ENCODE assay signal across 23 cellular contexts in the genomic region with DNA sequence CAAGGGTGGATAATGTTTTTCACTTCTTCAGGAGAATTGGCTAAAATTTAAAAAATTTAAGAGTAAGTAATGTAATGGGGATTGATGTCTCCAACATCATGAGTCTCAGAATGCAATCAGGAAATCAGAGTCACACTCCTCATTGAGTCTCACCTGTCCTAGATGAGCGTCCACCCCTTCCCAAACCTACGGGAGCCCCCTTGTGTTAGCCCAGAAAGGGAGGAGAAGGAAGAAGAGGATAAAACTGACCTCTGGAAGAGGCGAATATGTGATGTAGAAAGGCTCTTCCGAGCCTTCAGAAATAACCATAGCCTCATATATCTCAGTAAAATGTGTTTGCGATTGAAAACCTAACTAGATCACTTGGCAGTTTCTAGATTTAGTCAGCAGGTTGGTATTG.
DNase-seq lines count a peak whose midpoint lies in the region; ATAC-seq and TF ChIP-seq lines count a peak whose summit lies in the region.
"Had no signal": no experiment of that assay in that cellular context is flagged by ENCODE, and none has a peak within 500 bp of the region (broad histone marks: within the 10 kb centered on the region; RNA-seq: fewer than 3 reads in every experiment).

No MANE protein-coding gene starts in this region.

- WGBS in GM23248 (ENCODE audit: low coverage in 1 of 2, low lambda C conversion rate in 2 of 2, missing lambda C conversion rate in 2 of 2), 2 experiments, result 91 to 96% methylated on average over 5 of the region's 5 CpGs
- WGBS in hepatocyte (ENCODE audit: low lambda C conversion rate, missing lambda C conversion rate), result 94% methylated on average over 5 of the region's 5 CpGs

- no peak overlapping the region for H3K4me3 ChIP-seq in GM23248
- no peak overlapping the region for H3K4me3 ChIP-seq in astrocyte of the cerebellum (ENCODE audit: low read depth, low read length)
- H3K4me3 ChIP-seq in hepatocyte, result no peak overlapping the region
- no peak overlapping the region for H3K4me3 ChIP-seq in rectal smooth muscle tissue (ENCODE audit: low read length)
- H3K4me3 ChIP-seq: BLaER1, PC-9, spleen had no signal

- peaks cover 48% of the 10 kb centered on the region for H3F3A ChIP-seq in GM23248 (ENCODE audit: insufficient read depth)

- no peaks in the 10 kb centered on the region for H3K36me3 ChIP-seq in GM23248 (ENCODE audit: low read depth)
- no peaks in the 10 kb centered on the region for H3K36me3 ChIP-seq in hepatocyte (replicated peaks; ENCODE audit: insufficient read depth, low read depth)
- H3K36me3 ChIP-seq in rectal smooth muscle tissue (ENCODE audit: control insufficient read depth, insufficient read depth, low read length), result no peaks in the 10 kb centered on the region

- H3K79me2 ChIP-seq in GM23248 (ENCODE audit: insufficient read depth) (no peaks in the 10 kb centered on the region), hepatocyte (no peaks in the 10 kb centered on the region)

- DNase-seq in GM23248 (no peak), astrocyte of the cerebellum (ENCODE audit: low read depth) (no peak), hepatocyte (ENCODE audit: low spot score) (no peak), SIG-M5 (lab: John Stamatoyannopoulos, UW) (no peak)
- no peak for DNase-seq in stimulated activated CD4-positive, alpha-beta T cell treated with anti-CD3 and anti-CD28 coated beads, Interleukin-2, amount 100 ng/mL, for 48 hours
- DNase-seq: activated CD4-positive, alpha-beta T cell treated with anti-CD3 and anti-CD28 coated beads, Interleukin-2, amount 10 ng/mL, durations not matched to agents 7 days and 5 days; activated CD8-positive, alpha-beta memory T cell treated with anti-CD3 and anti-CD28 coated beads, Interleukin-2, amount 10 ng/mL, durations not matched to agents 7 days and 5 days; activated naive CD4-positive, alpha-beta T cell treated with anti-CD3 and anti-CD28 coated beads, Interleukin-2, amount 50 U/mL, for 16 hours; aorta; COR-L47; glutamatergic neuron; left colon; NCI-H1105 treated with DMSO at 0.1 percent for 48 hours; NCI-H2081; NCI-H446; PC-9; spleen; stimulated activated CD4-positive, alpha-beta T cell treated with anti-CD3 and anti-CD28 coated beads, Interleukin-4, amount 100 ng/mL, for 4 hours; stimulated activated naive CD8-positive, alpha-beta T cell treated with anti-CD3 and anti-CD28 coated beads, Interleukin-15, Interleukin-2, amounts not matched to agents 100 U/mL and 50 U/mL, for 24 hours had no signal

- H3K4me1 ChIP-seq in GM23248 (ENCODE audit: insufficient read depth), result peaks cover 46% of the 10 kb centered on the region
- peaks cover 16% of the 10 kb centered on the region for H3K4me1 ChIP-seq in hepatocyte (ENCODE audit: insufficient read depth)
- peaks cover 15% of the 10 kb centered on the region for H3K4me1 ChIP-seq in rectal smooth muscle tissue (ENCODE audit: control insufficient read depth, insufficient read depth, low read length)

- TF ChIP-seq CTCF in astrocyte of the cerebellum (IDR thresholded peaks at IDR 0.05; ENCODE audit: low read depth, low read length, missing control alignments) (peak; percentile 7), hepatocyte (IDR thresholded peaks at IDR 0.05; ENCODE audit: poor library complexity) (no peak)

- no peaks in the 10 kb centered on the region for H3K27me3 ChIP-seq in GM23248 (replicated peaks; ENCODE audit: insufficient read depth)
- no peaks in the 10 kb centered on the region for H3K27me3 ChIP-seq in hepatocyte
- H3K27me3 ChIP-seq in rectal smooth muscle tissue (ENCODE audit: control insufficient read depth, insufficient read depth, low read length), result no peaks in the 10 kb centered on the region
- H3K27me3 ChIP-seq: BLaER1, spleen had no signal

- no peaks in the 10 kb centered on the region for H3K9me2 ChIP-seq in GM23248 (ENCODE audit: insufficient read depth)
- H3K9me2 ChIP-seq in hepatocyte (replicated peaks; ENCODE audit: insufficient read depth), result no peaks in the 10 kb centered on the region

- H2AFZ ChIP-seq in GM23248 (no peak overlapping the region), hepatocyte (no peak overlapping the region)
- H2AFZ ChIP-seq: PC-9 had no signal

- H3K9me3 ChIP-seq in GM23248 (ENCODE audit: low read depth), result no peaks in the 10 kb centered on the region
- no peaks in the 10 kb centered on the region for H3K9me3 ChIP-seq in hepatocyte (ENCODE audit: low read depth)
- H3K9me3 ChIP-seq: BLaER1, spleen had no signal

- H3K27ac ChIP-seq in GM23248 (peak overlapping the region; percentile 82), hepatocyte (peak overlapping the region; percentile 33), rectal smooth muscle tissue (ENCODE audit: low read depth, low read length) (peak overlapping the region; percentile 60)
- H3K27ac ChIP-seq: BLaER1, PC-9, spleen had no signal

- H4K20me1 ChIP-seq in GM23248 (ENCODE audit: insufficient read depth) (no peaks in the 10 kb centered on the region), hepatocyte (ENCODE audit: insufficient read depth, poor library complexity, severe bottlenecking) (no peaks in the 10 kb centered on the region)
- H4K20me1 ChIP-seq: BLaER1 had no signal

- H3K9ac ChIP-seq in GM23248 (no peak overlapping the region), rectal smooth muscle tissue (ENCODE audit: low read length) (no peak overlapping the region)
- H3K9ac ChIP-seq: BLaER1 had no signal

- in situ Hi-C loops in GM23248 (cut with MboI) (no loop called here), astrocyte of the cerebellum (cut with HindIII; ENCODE audit: low sequenced_read_pairs) (no loop called here)

- ATAC-seq in GM19455 (IDR thresholded peaks at IDR 0.05; ENCODE audit: unreplicated experiment) (no peak), HG03571 (IDR thresholded peaks at IDR 0.05; ENCODE audit: unreplicated experiment) (no peak)
- ATAC-seq: activated CD8-positive, alpha-beta memory T cell treated with anti-CD3 and anti-CD28 coated beads, Interleukin-2, amount 10 ng/mL, durations not matched to agents 7 days and 5 days; left colon; stimulated activated naive CD8-positive, alpha-beta T cell treated with anti-CD3 and anti-CD28 coated beads, Interleukin-15, Interleukin-2, amounts not matched to agents 100 U/mL and 50 U/mL, for 24 hours had no signal

- H3K4me2 ChIP-seq in GM23248 (ENCODE audit: unreplicated experiment), result peak overlapping the region; percentile 72
- H3K4me2 ChIP-seq in hepatocyte, result no peak overlapping the region
- H3K4me2 ChIP-seq: BLaER1, PC-9 had no signal
